ENCODE assay signal across 9 cellular contexts in genomic region chr1:52867060-52867845, GRCh38. TPM values are rescaled to one million over a fixed set of nuclear protein-coding genes. Genes with fewer than 3 reads are reported as not detected.
DNase-seq lines count a peak whose midpoint lies in the region; ATAC-seq and TF ChIP-seq lines count a peak whose summit lies in the region.
"Had no signal": no experiment of that assay in that cellular context is flagged by ENCODE, and none has a peak within 500 bp of the region (broad histone marks: within the 10 kb centered on the region; RNA-seq: fewer than 3 reads in every experiment).

No MANE protein-coding gene starts in this region.

- H3K4me1 ChIP-seq in upper lobe of right lung, result no peaks in the 10 kb centered on the region

- no peaks in the 10 kb centered on the region for H3K9me3 ChIP-seq in upper lobe of right lung

- intact Hi-C loops in upper lobe of right lung (cut with DNase I), result no loop called here

- ATAC-seq in GM18867 (IDR thresholded peaks at IDR 0.05; ENCODE audit: unreplicated experiment) (peak; percentile 92), GM21423 (IDR thresholded peaks at IDR 0.05; ENCODE audit: unreplicated experiment) (peak; percentile 91), HG03175 (IDR thresholded peaks at IDR 0.05; ENCODE audit: unreplicated experiment) (peak; percentile 70), upper lobe of right lung (no peak)

- no peak overlapping the region for H3K27ac ChIP-seq in substantia nigra (ENCODE audit: low read depth, low read length, poor library complexity, severe bottlenecking)
- H3K27ac ChIP-seq in upper lobe of right lung, result no peak overlapping the region

- no peak overlapping the region for H3K4me3 ChIP-seq in fibroblast of villous mesenchyme (ENCODE audit: low read depth, low read length)
- no peak overlapping the region for H3K4me3 ChIP-seq in upper lobe of right lung

- DNase-seq in fibroblast of villous mesenchyme (ENCODE audit: low read depth) (peak; percentile 4), substantia nigra (lab: John Stamatoyannopoulos, UW) (no peak), RKO (ENCODE audit: low spot score) (no peak), 8988T (no peak), upper lobe of right lung (no peak)
- DNase-seq: occipital lobe had no signal

- no peaks in the 10 kb centered on the region for H3K27me3 ChIP-seq in upper lobe of right lung

- H3K36me3 ChIP-seq in upper lobe of right lung, result no peaks in the 10 kb centered on the region

- no peak for TF ChIP-seq CTCF in fibroblast of villous mesenchyme (IDR thresholded peaks at IDR 0.05; ENCODE audit: insufficient read depth, low read depth, low read length)
- TF ChIP-seq CTCF in upper lobe of right lung (IDR thresholded peaks at IDR 0.05), result no peak

RNA-seq across cellular contexts. Expression of gene ZYG11A, which starts 24.7 kb away (rescaled TPM):
- total RNA-seq in fibroblast of villous mesenchyme (0.32 and 1.7 TPM in 2 replicates), upper lobe of right lung (not detected)

RNA-seq across cellular contexts. Expression of gene ECHDC2, which starts 54.3 kb away (rescaled TPM):
- 25.5 and 28.3 TPM in 2 replicates for total RNA-seq in fibroblast of villous mesenchyme
- total RNA-seq in upper lobe of right lung, result 123 TPM

RNA-seq across cellular contexts. Expression of gene SCP2, which starts 59.8 kb away (rescaled TPM):
- total RNA-seq in fibroblast of villous mesenchyme (113 and 170 TPM in 2 replicates), upper lobe of right lung (140 TPM)
